In the genomic region with DNA sequence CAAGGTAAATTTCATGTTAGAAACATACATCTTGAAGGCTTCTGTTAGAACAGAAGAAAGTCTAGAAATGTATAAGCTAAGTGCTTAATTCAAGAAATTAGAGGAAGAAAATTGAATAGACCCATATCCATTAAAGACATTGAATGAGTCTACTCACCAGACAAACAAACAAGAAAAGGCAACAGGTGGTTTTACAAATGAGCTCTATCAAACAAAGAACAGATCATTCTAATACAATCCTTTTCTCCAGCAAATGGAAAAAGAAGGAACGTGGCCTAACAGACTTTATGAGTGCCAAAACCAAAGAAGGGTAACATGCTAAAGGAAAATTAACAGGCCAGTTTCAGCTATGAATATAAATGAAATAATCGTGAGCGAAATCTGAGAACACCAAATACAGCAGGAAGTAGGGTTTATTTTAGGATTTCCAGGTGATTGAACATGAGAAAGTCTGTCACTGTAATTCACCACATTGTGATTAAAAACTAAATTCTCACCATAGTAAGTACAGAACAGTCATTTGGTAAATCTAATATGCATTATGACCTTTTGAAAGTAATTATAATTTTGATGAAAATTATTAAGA, we compare ENCODE assay signal across 18 cellular contexts. TPM values are rescaled to one million over a fixed set of nuclear protein-coding genes. Genes with fewer than 3 reads are reported as not detected.
DNase-seq lines count a peak whose midpoint lies in the region; ATAC-seq, FAIRE-seq and TF ChIP-seq lines count a peak whose summit lies in the region.
"Had no signal": no experiment of that assay in that cellular context is flagged by ENCODE, and none has a peak within 500 bp of the region (broad histone marks: within the 10 kb centered on the region; RNA-seq: fewer than 3 reads in every experiment).

No MANE protein-coding gene starts in this region.

- H3K9me3 ChIP-seq in CD4-positive, CD25-positive, alpha-beta regulatory T cell (ENCODE audit: control insufficient read depth in 2 of 2, low read length in 2 of 2), result no peaks in the 10 kb centered on the region

- ATAC-seq in CD4-positive, CD25-positive, alpha-beta regulatory T cell (ENCODE audit: low read depth in 2 of 2), result no peak
- ATAC-seq in GM18519 (IDR thresholded peaks at IDR 0.05; ENCODE audit: low FRiP score, unreplicated experiment) (peak; percentile 54), HG02610 (IDR thresholded peaks at IDR 0.05; ENCODE audit: unreplicated experiment) (peak; percentile 88), activated B cell treated with CpG ODN at 0.5 μM for 24 hours (ENCODE audit: low read depth) (no peak)
- no peak for ATAC-seq in stimulated activated naive CD8-positive, alpha-beta T cell treated with anti-CD3 and anti-CD28 coated beads, Interleukin-15, amount 100 ng/mL, for 72 hours
- ATAC-seq: left ventricle myocardium superior; naive thymus-derived CD8-positive, alpha-beta T cell had no signal

- TF ChIP-seq CTCF in activated B cell treated with CpG ODN at 0.5 μM for 24 hours (IDR thresholded peaks at IDR 0.05), result no peak

- intact Hi-C loops in activated B cell treated with CpG ODN at 0.5 μM for 24 hours (cut with micrococcal nuclease), result no loop called here

- H3K4me3 ChIP-seq in CD4-positive, CD25-positive, alpha-beta regulatory T cell (ENCODE audit: low read depth, low read length), result no peak overlapping the region

- peaks cover 0 to 10% (median 5%) of the 10 kb centered on the region in 4 donors for H3K4me1 Mint-ChIP-seq in CD4-positive, CD25-positive, alpha-beta regulatory T cell
- H3K4me1 Mint-ChIP-seq in activated B cell treated with CpG ODN at 0.5 μM for 24 hours, result peaks cover 16% of the 10 kb centered on the region
- H3K4me1 Mint-ChIP-seq in stimulated activated naive CD8-positive, alpha-beta T cell treated with anti-CD3 and anti-CD28 coated beads, Interleukin-15, amount 100 ng/mL, for 72 hours, result no peaks in the 10 kb centered on the region

- DNase-seq in CD4-positive, CD25-positive, alpha-beta regulatory T cell, result no peak
- DNase-seq in activated B cell treated with CpG ODN at 0.5 μM for 24 hours, result no peak
- DNase-seq in SIG-M5 treated with dmso at 0.1 percent for 504 hours (lab: John Stamatoyannopoulos, UW; ENCODE audit: unreplicated experiment), result no peak
- DNase-seq in stimulated activated naive CD8-positive, alpha-beta T cell treated with anti-CD3 and anti-CD28 coated beads, Interleukin-15, amount 100 ng/mL, for 72 hours, result no peak
- DNase-seq in medulla oblongata (ENCODE audit: extremely low spot score), result no peak
- no peak for DNase-seq in RCC 7860 (ENCODE audit: low spot score)
- DNase-seq: activated CD4-positive, alpha-beta T cell treated with anti-CD3 and anti-CD28 coated beads, Interleukin-2, amount 50 U/mL, for 1 hour; activated effector memory CD4-positive, alpha-beta T cell treated with anti-CD3 and anti-CD28 coated beads, Interleukin-2, amount 50 U/mL, for 16 hours; brain microvascular endothelial cell; DMS79 treated with DMSO at 0.1 percent for 48 hours; effector CD8-positive, alpha-beta T cell; left ventricle myocardium superior; naive thymus-derived CD8-positive, alpha-beta T cell; NCI-H69 had no signal

- no peak for FAIRE-seq in RCC 7860 (lab: Jason Lieb, UNC)
- FAIRE-seq: GM12891 had no signal

- H3K36me3 Mint-ChIP-seq in CD4-positive, CD25-positive, alpha-beta regulatory T cell, result peaks cover 15% of the 10 kb centered on the region
- peaks cover 63% of the 10 kb centered on the region for H3K36me3 Mint-ChIP-seq in activated B cell treated with CpG ODN at 0.5 μM for 24 hours (ENCODE audit: low read depth)

- POLR2A ChIA-PET in activated B cell treated with CpG ODN at 0.5 μM for 24 hours (lab: Charles Lee), result interaction anchor here (1.3 kb wide), 1 partner anchor 21 kb away, joined by 3 read pairs; no protein-coding TSS in a partner anchor

- H3K27ac ChIP-seq in CD4-positive, CD25-positive, alpha-beta regulatory T cell (ENCODE audit: insufficient read depth, low read length, poor library complexity, severe bottlenecking), result no peak overlapping the region
- H3K27ac ChIP-seq: brain microvascular endothelial cell had no signal

- no peaks in the 10 kb centered on the region for H3K9me3 Mint-ChIP-seq in CD4-positive, CD25-positive, alpha-beta regulatory T cell
- no peaks in the 10 kb centered on the region for H3K9me3 Mint-ChIP-seq in activated B cell treated with CpG ODN at 0.5 μM for 24 hours
- H3K9me3 Mint-ChIP-seq in stimulated activated naive CD8-positive, alpha-beta T cell treated with anti-CD3 and anti-CD28 coated beads, Interleukin-15, amount 100 ng/mL, for 72 hours, result no peaks in the 10 kb centered on the region
- H3K9me3 Mint-ChIP-seq: naive thymus-derived CD8-positive, alpha-beta T cell; T-helper 2 cell treated with Interferon-gamma antibody and Interleukin-4, amounts not matched to agents 5 μg/mL and 100 μg/mL, for 36 hours had no signal

- H3K4me1 ChIP-seq in CD4-positive, CD25-positive, alpha-beta regulatory T cell (ENCODE audit: control insufficient read depth, insufficient read depth, low read length, poor library complexity, severe bottlenecking), result no peaks in the 10 kb centered on the region

- H3K36me3 ChIP-seq in CD4-positive, CD25-positive, alpha-beta regulatory T cell (ENCODE audit: control insufficient read depth, insufficient read depth, low read length), result no peaks in the 10 kb centered on the region

- no peaks in the 10 kb centered on the region for H3K27me3 Mint-ChIP-seq in CD4-positive, CD25-positive, alpha-beta regulatory T cell
- H3K27me3 Mint-ChIP-seq in activated B cell treated with CpG ODN at 0.5 μM for 24 hours, result no peaks in the 10 kb centered on the region
- H3K27me3 Mint-ChIP-seq in stimulated activated naive CD8-positive, alpha-beta T cell treated with anti-CD3 and anti-CD28 coated beads, Interleukin-15, amount 100 ng/mL, for 72 hours, result no peaks in the 10 kb centered on the region
- H3K27me3 Mint-ChIP-seq: naive thymus-derived CD8-positive, alpha-beta T cell had no signal

- CTCF ChIA-PET in activated B cell treated with CpG ODN at 0.5 μM for 24 hours (lab: Charles Lee), result interaction anchor here (1.5 to 9.7 kb wide), 2 partner anchors 13 to 437 kb away, joined by 3 to 164 read pairs; no protein-coding TSS in a partner anchor

- H3K27me3 ChIP-seq in CD4-positive, CD25-positive, alpha-beta regulatory T cell (ENCODE audit: control insufficient read depth, insufficient read depth, low read length), result no peaks in the 10 kb centered on the region
- H3K27me3 ChIP-seq: brain microvascular endothelial cell had no signal

- peak overlapping the region in 2 of 3 donors; percentile 8 to 43 for H3K27ac Mint-ChIP-seq in CD4-positive, CD25-positive, alpha-beta regulatory T cell
- peak overlapping the region; percentile 79 for H3K27ac Mint-ChIP-seq in activated B cell treated with CpG ODN at 0.5 μM for 24 hours
- no peak overlapping the region for H3K27ac Mint-ChIP-seq in stimulated activated naive CD8-positive, alpha-beta T cell treated with anti-CD3 and anti-CD28 coated beads, Interleukin-15, amount 100 ng/mL, for 72 hours
- H3K27ac Mint-ChIP-seq: naive thymus-derived CD8-positive, alpha-beta T cell; T-helper 2 cell treated with Interferon-gamma antibody and Interleukin-4, amounts not matched to agents 5 μg/mL and 100 μg/mL, for 36 hours had no signal

- H3K4me3 Mint-ChIP-seq in CD4-positive, CD25-positive, alpha-beta regulatory T cell, result no peak overlapping the region
- peak overlapping the region; percentile 32 for H3K4me3 Mint-ChIP-seq in activated B cell treated with CpG ODN at 0.5 μM for 24 hours
- H3K4me3 Mint-ChIP-seq in stimulated activated naive CD8-positive, alpha-beta T cell treated with anti-CD3 and anti-CD28 coated beads, Interleukin-15, amount 100 ng/mL, for 72 hours, result no peak overlapping the region
- H3K4me3 Mint-ChIP-seq: T-helper 2 cell treated with Interferon-gamma antibody and Interleukin-4, amounts not matched to agents 5 μg/mL and 100 μg/mL, for 36 hours had no signal

RNA-seq across cellular contexts. Expression of a gene that starts 22.6 kb away (rescaled TPM):
- 11.1 TPM for total RNA-seq in CD4-positive, CD25-positive, alpha-beta regulatory T cell
- polyA plus RNA-seq in CD4-positive, CD25-positive, alpha-beta regulatory T cell, result 1 to 10 TPM; 2.0 to 4.3 (median 3.2) TPM
- 56.4 and 60.4 TPM in 2 replicates for total RNA-seq in activated B cell treated with CpG ODN at 0.5 μM for 24 hours

Comparison
In these comparisons a context has a peak if more than half of its experiments do, and no peak if none do; other contexts are left out.
1. ATAC-seq: peak in GM18519 (single experiment) and HG02610 (single experiment); none in CD4-positive, CD25-positive, alpha-beta regulatory T cell (0 of 2), activated B cell treated with CpG ODN at 0.5 μM for 24 hours (single experiment) and stimulated activated naive CD8-positive, alpha-beta T cell treated with anti-CD3 and anti-CD28 coated beads, Interleukin-15, amount 100 ng/mL, for 72 hours (single experiment).
2. H3K27ac Mint-ChIP-seq: peak in CD4-positive, CD25-positive, alpha-beta regulatory T cell (2 of 3) and activated B cell treated with CpG ODN at 0.5 μM for 24 hours (single experiment); none in stimulated activated naive CD8-positive, alpha-beta T cell treated with anti-CD3 and anti-CD28 coated beads, Interleukin-15, amount 100 ng/mL, for 72 hours (0 of 2).